In genomic region chr6:41939091-41939847, GRCh38 we compare ENCODE assay signal across 9 cellular contexts. TPM values are rescaled to one million over a fixed set of nuclear protein-coding genes. Genes with fewer than 3 reads are reported as not detected.
DNase-seq lines count a peak whose midpoint lies in the region; ATAC-seq and TF ChIP-seq lines count a peak whose summit lies in the region.
"Had no signal": no experiment of that assay in that cellular context is flagged by ENCODE, and none has a peak within 500 bp of the region (broad histone marks: within the 10 kb centered on the region; RNA-seq: fewer than 3 reads in every experiment).

No MANE protein-coding gene starts in this region.

- peaks cover 39% of the 10 kb centered on the region for H3K36me3 ChIP-seq in mesodermal cell (ENCODE audit: control insufficient read depth, insufficient read depth, low read length)
- H3K36me3 ChIP-seq in upper lobe of left lung = peaks cover 15 to 31% (median 22%) of the 10 kb centered on the region in 4 donors

- ATAC-seq in upper lobe of left lung (ENCODE audit: low FRiP score in 2 of 2) (peak; percentile 2 to 13), HG03354 (IDR thresholded peaks at IDR 0.05; ENCODE audit: poor library complexity, severe bottlenecking, unreplicated experiment) (no peak)

- peak overlapping the region; percentile 92 for H3K4me3 ChIP-seq in coronary artery
- H3K4me3 ChIP-seq in mesodermal cell (ENCODE audit: extremely low read depth, insufficient read depth, low read length, poor library complexity, severe bottlenecking) = peak overlapping the region; percentile 76
- peak overlapping the region in 3 of 4 donors; percentile 60 to 94 (median 89) for H3K4me3 ChIP-seq in upper lobe of left lung

- no peaks in the 10 kb centered on the region for H3K27me3 ChIP-seq in upper lobe of left lung

- no peak for TF ChIP-seq CTCF in coronary artery (IDR thresholded peaks at IDR 0.05)
- TF ChIP-seq CTCF in upper lobe of left lung (IDR thresholded peaks at IDR 0.05) = no peak
- TF ChIP-seq CTCF in GM20000 (IDR thresholded peaks at IDR 0.05; ENCODE audit: extremely low read depth, missing control alignments) = no peak

- WGBS in mesodermal cell (ENCODE audit: insufficient coverage in 2 of 2), 2 experiments = 18 to 31% methylated on average over 5 to 11 of the region's 12 CpGs
- 38 to 41% methylated on average over 4 to 12 of the region's 12 CpGs for WGBS in upper lobe of left lung, 2 donors

- peak; percentile 77 for DNase-seq in H4 (ENCODE audit: low spot score)
- DNase-seq in SIG-M5 treated with dmso at 0.1 percent for 504 hours (lab: John Stamatoyannopoulos, UW; ENCODE audit: unreplicated experiment) = peak; percentile 94
- DNase-seq in coronary artery (ENCODE audit: low spot score) = peak; percentile 76
- DNase-seq in upper lobe of left lung = peak in 1 of 2 donors; percentile 89
- DNase-seq in DMS53 treated with DMSO at 0.1 percent for 48 hours (lab: John Stamatoyannopoulos, UW; ENCODE audit: unreplicated experiment) = no peak
- no peak for DNase-seq in GM20000 (ENCODE audit: low spot score)

- peak overlapping the region in 1 of 2 donors; percentile 87 for H3K27ac ChIP-seq in coronary artery
- peak overlapping the region; percentile 2 for H3K27ac ChIP-seq in mesodermal cell (ENCODE audit: low read depth, low read length, severe bottlenecking)
- peak overlapping the region; percentile 85 to 93 (median 88) for H3K27ac ChIP-seq in upper lobe of left lung
- H3K27ac ChIP-seq: VCaP had no signal

- TF ChIP-seq POLR2A in upper lobe of left lung (IDR thresholded peaks at IDR 0.05) = peak in 1 of 4 donors; percentile 10

- H3K4me1 ChIP-seq in mesodermal cell (ENCODE audit: control insufficient read depth, insufficient read depth, low read length, poor library complexity, severe bottlenecking) (peaks cover 33% of the 10 kb centered on the region), upper lobe of left lung (peaks cover 61 to 89% (median 80%) of the 10 kb centered on the region in 4 donors)

- peak in 1 of 4 donors; percentile 17 for TF ChIP-seq EP300 in upper lobe of left lung (IDR thresholded peaks at IDR 0.05)

- H3K9me3 ChIP-seq in mesodermal cell (ENCODE audit: control insufficient read depth, low read length) (no peaks in the 10 kb centered on the region), upper lobe of left lung (no peaks in the 10 kb centered on the region)

RNA-seq across cellular contexts. Expression of gene CCND3, which starts 2.3 kb away (rescaled TPM):
- total RNA-seq in H4 (2014; rRNA removed; shearing (Covaris generic)) = 50.0 and 51.3 TPM in 2 replicates
- 43.3 TPM for polyA plus RNA-seq in mesodermal cell (2013, experiment 1 of 2)
- 36.5 TPM for polyA plus RNA-seq in mesodermal cell (2013, experiment 2 of 2)
- 100 to 1,000 TPM; 138 to 305 (median 211) TPM for total RNA-seq in upper lobe of left lung

RNA-seq across cellular contexts. Expression of gene BYSL, which starts 18.0 kb away (rescaled TPM):
- total RNA-seq in H4 (2014; rRNA removed; shearing (Covaris generic)) = 25.0 and 27.8 TPM in 2 replicates
- 27.3 TPM for polyA plus RNA-seq in mesodermal cell (2013, experiment 1 of 2)
- polyA plus RNA-seq in mesodermal cell (2013, experiment 2 of 2) = 23.9 TPM
- 10 to 100 TPM in 3 of 6 donors, 1 to 10 TPM in 3; 5.6 to 20.9 (median 12.5) TPM for total RNA-seq in upper lobe of left lung

RNA-seq across cellular contexts. Expression of gene MED20, which starts 18.3 kb away (rescaled TPM):
- total RNA-seq in H4 (2014; rRNA removed; shearing (Covaris generic)) = 49.4 and 51.8 TPM in 2 replicates
- polyA plus RNA-seq in mesodermal cell (2013, experiment 1 of 2) = 23.0 TPM
- 20.1 TPM for polyA plus RNA-seq in mesodermal cell (2013, experiment 2 of 2)
- total RNA-seq in upper lobe of left lung = 10 to 100 TPM in 5 of 6 donors, 1 to 10 TPM in 1; 6.4 to 19.9 (median 15.3) TPM

RNA-seq across cellular contexts. Expression of gene USP49, which starts 44.1 kb away (rescaled TPM):
- total RNA-seq in H4 (2014; rRNA removed; shearing (Covaris generic)) = 1.4 and 1.8 TPM in 2 replicates
- polyA plus RNA-seq in mesodermal cell (2013, experiment 1 of 2) = 6.5 TPM
- polyA plus RNA-seq in mesodermal cell (2013, experiment 2 of 2) = 5.0 TPM
- 10 to 100 TPM in 2 of 6 donors, 1 to 10 TPM in 4; 2.7 to 16.8 (median 4.3) TPM for total RNA-seq in upper lobe of left lung

Comparison
In these comparisons a context has a peak if more than half of its experiments do, and no peak if none do; other contexts are left out.
1. DNase-seq: peak in H4 (single experiment), SIG-M5 treated with dmso at 0.1 percent for 504 hours (single experiment) and coronary artery (single experiment); none in DMS53 treated with DMSO at 0.1 percent for 48 hours (single experiment) and GM20000 (single experiment).
2. Peak in every context shown above with its lines, with median percentiles within 50 percentile points of each other: H3K4me3 ChIP-seq.